17 cellular contexts compared by ENCODE assay signal in genomic region chr2:150585221-150585971, GRCh38.
DNase-seq lines count a peak whose midpoint lies in the region; ATAC-seq and TF ChIP-seq lines count a peak whose summit lies in the region.
"Had no signal": no experiment of that assay in that cellular context is flagged by ENCODE, and none has a peak within 500 bp of the region (broad histone marks: within the 10 kb centered on the region; RNA-seq: fewer than 3 reads in every experiment).

No MANE protein-coding gene starts in this region.

- no peak for ATAC-seq in activated CD4-positive, CD25-positive, alpha-beta regulatory T cell treated with anti-CD3 and anti-CD28 coated beads, Interleukin-2, amount 50 U/mL, for 24 hours

- TF ChIP-seq CTCF in osteoblast (IDR thresholded peaks at IDR 0.05; ENCODE audit: extremely low read depth, low read depth, low read length): no peak

- no peak overlapping the region for H3K4me3 ChIP-seq in osteoblast (ENCODE audit: insufficient read depth, low read length)
- H3K4me3 ChIP-seq: SK-N-MC had no signal

- H3K79me2 ChIP-seq in osteoblast (ENCODE audit: insufficient read depth, low read length): no peaks in the 10 kb centered on the region

- no peak overlapping the region for H2AFZ ChIP-seq in osteoblast (ENCODE audit: low read length)

- no peak overlapping the region for H3K4me2 ChIP-seq in osteoblast (ENCODE audit: insufficient read depth, low read length)

- no peaks in the 10 kb centered on the region for H3K9me3 ChIP-seq in osteoblast (ENCODE audit: low read depth, low read length)

- peak; percentile 29 for DNase-seq in AG20443 (ENCODE audit: low spot score)
- DNase-seq in LHCN-M2 (ENCODE audit: low read depth): peak; percentile 68
- no peak for DNase-seq in epithelial cell of prostate (ENCODE audit: low read depth, low spot score)
- no peak for DNase-seq in osteoblast (ENCODE audit: insufficient read length, low spot score, missing footprints)
- DNase-seq in stimulated activated CD8-positive, alpha-beta memory T cell treated with anti-CD3 and anti-CD28 coated beads, Interleukin-4, amount 100 ng/mL, for 48 hours: no peak
- DNase-seq in stimulated activated CD4-positive, alpha-beta T cell treated with anti-CD3 and anti-CD28 coated beads, Interleukin-4, amount 100 ng/mL, for 1 hour: no peak
- DNase-seq: DMS 273 treated with DMSO at 0.1 percent for 48 hours, DND-41, GDM1, NCI-H1092, NCI-H146, NCI-H2081, NCI-H2171 treated with DMSO at 0.1 percent for 48 hours, NCI-H774, Right ventricle myocardium superior had no signal

- H3K4me1 ChIP-seq in osteoblast (ENCODE audit: insufficient read depth, low read length): peaks cover 33% of the 10 kb centered on the region

- H3K36me3 ChIP-seq in osteoblast (ENCODE audit: insufficient read depth, low read length): no peaks in the 10 kb centered on the region

- H3K27me3 ChIP-seq in osteoblast (ENCODE audit: insufficient read depth, low read length): no peaks in the 10 kb centered on the region

- H4K20me1 ChIP-seq in osteoblast (ENCODE audit: insufficient read depth, low read length): no peaks in the 10 kb centered on the region

- H3K27ac ChIP-seq in epithelial cell of prostate: peak overlapping the region; percentile 76
- H3K27ac ChIP-seq in osteoblast (ENCODE audit: low read depth, low read length): peak overlapping the region; percentile 79
- H3K27ac ChIP-seq: SK-N-MC had no signal

Comparison
In these comparisons a context has a peak if more than half of its experiments do, and no peak if none do; other contexts are left out.
1. DNase-seq: peak in AG20443 (single experiment) and LHCN-M2 (single experiment); none in epithelial cell of prostate (single experiment), osteoblast (single experiment), stimulated activated CD8-positive, alpha-beta memory T cell treated with anti-CD3 and anti-CD28 coated beads, Interleukin-4, amount 100 ng/mL, for 48 hours (single experiment) and stimulated activated CD4-positive, alpha-beta T cell treated with anti-CD3 and anti-CD28 coated beads, Interleukin-4, amount 100 ng/mL, for 1 hour (single experiment).